ENCODE assay signal across 8 cellular contexts in the genomic region with DNA sequence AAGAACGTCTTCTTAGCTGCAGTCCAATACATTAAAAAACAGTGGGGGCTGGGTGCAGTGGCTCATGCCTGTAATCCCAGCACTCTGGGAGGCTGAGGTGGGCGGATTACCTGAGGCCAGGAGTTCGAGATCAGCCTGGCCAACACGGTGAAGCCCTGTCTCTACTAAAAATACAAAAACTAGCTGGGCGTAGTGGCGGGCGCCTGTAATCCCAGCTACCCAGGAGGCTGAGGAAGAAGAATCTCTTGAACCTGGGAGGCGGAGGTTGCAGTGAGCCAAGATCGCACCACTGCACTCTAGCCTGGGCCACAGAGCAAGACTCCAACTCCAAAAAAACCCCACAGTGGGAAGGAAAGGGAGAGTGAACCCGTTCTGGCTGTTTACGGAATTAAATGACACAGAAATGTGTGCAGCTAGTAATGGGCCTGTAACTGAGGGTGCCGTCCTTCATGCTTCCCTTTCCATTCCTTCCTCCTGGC. TPM values are rescaled to one million over a fixed set of nuclear protein-coding genes. Genes with fewer than 3 reads are reported as not detected.
A peak's percentile ranks its signal among the peaks of the same experiment; 100 is the strongest.
DNase-seq lines count a peak whose midpoint lies in the region; ATAC-seq and TF ChIP-seq lines count a peak whose summit lies in the region.
"Not testable (repeated sequence)": the region's sequence is repeated elsewhere in the genome, so short reads cannot be mapped to it uniquely, and the experiment has no call there.

No MANE protein-coding gene starts in this region.

- H3K4me3 Mint-ChIP-seq in CD4-positive, CD25-positive, alpha-beta regulatory T cell; activated CD4-positive, alpha-beta T cell treated with anti-CD3 and anti-CD28 coated beads for 36 hours; activated naive CD8-positive, alpha-beta T cell treated with anti-CD3 and anti-CD28 coated beads for 36 hours; natural killer cell treated with Interleukin-12 subunit alpha and Interleukin-12 subunit beta and Interleukin-15 and Interleukin-18, amount 100 ng/mL, for 72 hours; stimulated activated effector memory CD8-positive, alpha-beta T cell treated with anti-CD3 and anti-CD28 coated beads, Interleukin-12 subunit alpha, Interleukin-12 subunit beta, amount 100 ng/mL, for 72 hours: not testable (repeated sequence)

- CTCF ChIA-PET in activated CD4-positive, alpha-beta T cell treated with anti-CD3 and anti-CD28 coated beads for 36 hours (lab: Charles Lee) = interaction anchor here (0.9 kb wide), 1 partner anchor 15 kb away, joined by 3 read pairs; no protein-coding TSS in a partner anchor

- H3K36me3 Mint-ChIP-seq in CD4-positive, CD25-positive, alpha-beta regulatory T cell = peaks cover 73% of the 10 kb centered on the region
- peaks cover 58% of the 10 kb centered on the region for H3K36me3 Mint-ChIP-seq in activated CD4-positive, alpha-beta T cell treated with anti-CD3 and anti-CD28 coated beads for 36 hours (ENCODE audit: low read depth)
- H3K36me3 Mint-ChIP-seq in activated naive CD8-positive, alpha-beta T cell treated with anti-CD3 and anti-CD28 coated beads for 36 hours = peaks cover 27% of the 10 kb centered on the region
- H3K36me3 Mint-ChIP-seq in natural killer cell treated with Interleukin-12 subunit alpha and Interleukin-12 subunit beta and Interleukin-15 and Interleukin-18, amount 100 ng/mL, for 72 hours = peaks cover 43% of the 10 kb centered on the region
- peaks cover 96% of the 10 kb centered on the region for H3K36me3 Mint-ChIP-seq in stimulated activated effector memory CD8-positive, alpha-beta T cell treated with anti-CD3 and anti-CD28 coated beads, Interleukin-12 subunit alpha, Interleukin-12 subunit beta, amount 100 ng/mL, for 72 hours

- TF ChIP-seq POLR2A in uterus (IDR thresholded peaks at IDR 0.05) = not testable (repeated sequence)

- H3K27me3 Mint-ChIP-seq in CD4-positive, CD25-positive, alpha-beta regulatory T cell; activated CD4-positive, alpha-beta T cell treated with anti-CD3 and anti-CD28 coated beads for 36 hours; activated naive CD8-positive, alpha-beta T cell treated with anti-CD3 and anti-CD28 coated beads for 36 hours; natural killer cell treated with Interleukin-12 subunit alpha and Interleukin-12 subunit beta and Interleukin-15 and Interleukin-18, amount 100 ng/mL, for 72 hours: not testable (repeated sequence)

- H3K27ac ChIP-seq in CD4-positive, CD25-positive, alpha-beta regulatory T cell (ENCODE audit: insufficient read depth, low read length, poor library complexity, severe bottlenecking) = not testable (repeated sequence)
- H3K27ac ChIP-seq in epithelial cell of prostate (peak overlapping the region; percentile 39), liver (ENCODE audit: low read depth in 1 of 2, low read length in 2 of 2) (peak overlapping the region; percentile 83 to 97), uterus (peak overlapping the region; percentile 7 to 9)

- H3K36me3 ChIP-seq in CD4-positive, CD25-positive, alpha-beta regulatory T cell (ENCODE audit: control insufficient read depth, insufficient read depth, low read length) = peaks cover 99% of the 10 kb centered on the region
- peaks cover 3 to 31% (median 21%) of the 10 kb centered on the region in 4 donors for H3K36me3 ChIP-seq in liver (ENCODE audit: control insufficient read depth in 4 of 4, insufficient read depth in 3 of 4, low read depth in 1 of 4, low read length in 3 of 4)
- H3K36me3 ChIP-seq in uterus = not testable (repeated sequence)

- DNase-seq in CD4-positive, CD25-positive, alpha-beta regulatory T cell; activated CD4-positive, alpha-beta T cell treated with anti-CD3 and anti-CD28 coated beads for 36 hours; activated naive CD8-positive, alpha-beta T cell treated with anti-CD3 and anti-CD28 coated beads for 36 hours; epithelial cell of prostate (ENCODE audit: low read depth, low spot score); natural killer cell treated with Interleukin-12 subunit alpha and Interleukin-12 subunit beta and Interleukin-15 and Interleukin-18, amount 100 ng/mL, for 72 hours (ENCODE audit: low spot score); stimulated activated effector memory CD8-positive, alpha-beta T cell treated with anti-CD3 and anti-CD28 coated beads, Interleukin-12 subunit alpha, Interleukin-12 subunit beta, amount 100 ng/mL, for 72 hours (ENCODE audit: low spot score in 2 of 2); uterus: not testable (repeated sequence)

- ATAC-seq in CD4-positive, CD25-positive, alpha-beta regulatory T cell (ENCODE audit: low read depth in 2 of 2); activated CD4-positive, alpha-beta T cell treated with anti-CD3 and anti-CD28 coated beads for 36 hours; natural killer cell treated with Interleukin-12 subunit alpha and Interleukin-12 subunit beta and Interleukin-15 and Interleukin-18, amount 100 ng/mL, for 72 hours; stimulated activated effector memory CD8-positive, alpha-beta T cell treated with anti-CD3 and anti-CD28 coated beads, Interleukin-12 subunit alpha, Interleukin-12 subunit beta, amount 100 ng/mL, for 72 hours: not testable (repeated sequence)

- not testable (repeated sequence) for H3K9me3 ChIP-seq in CD4-positive, CD25-positive, alpha-beta regulatory T cell (ENCODE audit: control insufficient read depth in 2 of 2, low read length in 2 of 2); liver (ENCODE audit: control insufficient read depth in 4 of 4, low read length in 3 of 4); uterus

- H3K9me3 Mint-ChIP-seq in CD4-positive, CD25-positive, alpha-beta regulatory T cell; activated CD4-positive, alpha-beta T cell treated with anti-CD3 and anti-CD28 coated beads for 36 hours (ENCODE audit: low read depth); activated naive CD8-positive, alpha-beta T cell treated with anti-CD3 and anti-CD28 coated beads for 36 hours; natural killer cell treated with Interleukin-12 subunit alpha and Interleukin-12 subunit beta and Interleukin-15 and Interleukin-18, amount 100 ng/mL, for 72 hours; stimulated activated effector memory CD8-positive, alpha-beta T cell treated with anti-CD3 and anti-CD28 coated beads, Interleukin-12 subunit alpha, Interleukin-12 subunit beta, amount 100 ng/mL, for 72 hours: not testable (repeated sequence)

- intact Hi-C loops in activated CD4-positive, alpha-beta T cell treated with anti-CD3 and anti-CD28 coated beads for 36 hours (cut with DNase I, micrococcal nuclease); uterus (cut with DNase I; ENCODE audit: low total_unique reads): not testable (repeated sequence)

- H3K27me3 ChIP-seq in CD4-positive, CD25-positive, alpha-beta regulatory T cell (ENCODE audit: control insufficient read depth, insufficient read depth, low read length); liver (ENCODE audit: control insufficient read depth in 4 of 4, insufficient read depth in 4 of 4, low read length in 3 of 4); uterus: not testable (repeated sequence)

- TF ChIP-seq CTCF in liver (IDR thresholded peaks at IDR 0.05; ENCODE audit: low read depth, low read length, missing input control); uterus (IDR thresholded peaks at IDR 0.05): not testable (repeated sequence)

- H3K4me1 Mint-ChIP-seq in CD4-positive, CD25-positive, alpha-beta regulatory T cell = peaks cover 0 to 15% (median 10%) of the 10 kb centered on the region in 4 donors
- peaks cover 12% of the 10 kb centered on the region for H3K4me1 Mint-ChIP-seq in activated CD4-positive, alpha-beta T cell treated with anti-CD3 and anti-CD28 coated beads for 36 hours
- H3K4me1 Mint-ChIP-seq in activated naive CD8-positive, alpha-beta T cell treated with anti-CD3 and anti-CD28 coated beads for 36 hours = not testable (repeated sequence)
- peaks cover 17 to 23% of the 10 kb centered on the region in 2 donors for H3K4me1 Mint-ChIP-seq in natural killer cell treated with Interleukin-12 subunit alpha and Interleukin-12 subunit beta and Interleukin-15 and Interleukin-18, amount 100 ng/mL, for 72 hours (ENCODE audit: low read depth in 2 of 2)
- H3K4me1 Mint-ChIP-seq in stimulated activated effector memory CD8-positive, alpha-beta T cell treated with anti-CD3 and anti-CD28 coated beads, Interleukin-12 subunit alpha, Interleukin-12 subunit beta, amount 100 ng/mL, for 72 hours = peaks cover 27% of the 10 kb centered on the region

- not testable (repeated sequence) for H3K4me1 ChIP-seq in CD4-positive, CD25-positive, alpha-beta regulatory T cell (ENCODE audit: control insufficient read depth, insufficient read depth, low read length, poor library complexity, severe bottlenecking); uterus
- peaks cover 11 to 54% (median 45%) of the 10 kb centered on the region in 4 donors for H3K4me1 ChIP-seq in liver (ENCODE audit: control insufficient read depth in 4 of 4, insufficient read depth in 4 of 4, low read length in 3 of 4)

- H3K27ac Mint-ChIP-seq in CD4-positive, CD25-positive, alpha-beta regulatory T cell = peak overlapping the region in 2 of 3 donors; percentile 74 to 93
- H3K27ac Mint-ChIP-seq in activated CD4-positive, alpha-beta T cell treated with anti-CD3 and anti-CD28 coated beads for 36 hours = peak overlapping the region; percentile 81
- H3K27ac Mint-ChIP-seq in activated naive CD8-positive, alpha-beta T cell treated with anti-CD3 and anti-CD28 coated beads for 36 hours = peak overlapping the region; percentile 62
- peak overlapping the region; percentile 59 to 89 for H3K27ac Mint-ChIP-seq in natural killer cell treated with Interleukin-12 subunit alpha and Interleukin-12 subunit beta and Interleukin-15 and Interleukin-18, amount 100 ng/mL, for 72 hours
- peak overlapping the region; percentile 88 for H3K27ac Mint-ChIP-seq in stimulated activated effector memory CD8-positive, alpha-beta T cell treated with anti-CD3 and anti-CD28 coated beads, Interleukin-12 subunit alpha, Interleukin-12 subunit beta, amount 100 ng/mL, for 72 hours

- 81% methylated on average over 12 of the region's 12 CpGs for WGBS in liver

- POLR2A ChIA-PET in activated CD4-positive, alpha-beta T cell treated with anti-CD3 and anti-CD28 coated beads for 36 hours (lab: Charles Lee) = interaction anchor here (1.2 kb wide), 1 partner anchor 32 kb away, joined by 3 read pairs; no protein-coding TSS in a partner anchor

- H3K4me3 ChIP-seq in CD4-positive, CD25-positive, alpha-beta regulatory T cell (ENCODE audit: low read depth, low read length); liver (ENCODE audit: low read depth in 1 of 3, low read length in 3 of 3); uterus: not testable (repeated sequence)

- TF ChIP-seq RAD21 in liver (IDR thresholded peaks at IDR 0.05) = not testable (repeated sequence)

- peak overlapping the region in 1 of 2 donors; percentile 62 for H3K9ac ChIP-seq in liver (ENCODE audit: low read depth in 1 of 2, low read length in 2 of 2)

RNA-seq across cellular contexts. Expression of a gene that starts 35.7 kb away (rescaled TPM):
- total RNA-seq in CD4-positive, CD25-positive, alpha-beta regulatory T cell = 208 TPM
- polyA plus RNA-seq in CD4-positive, CD25-positive, alpha-beta regulatory T cell = 10 to 100 TPM; 13.7 to 21.6 (median 17.0) TPM
- total RNA-seq in activated CD4-positive, alpha-beta T cell treated with anti-CD3 and anti-CD28 coated beads for 36 hours = 10 to 100 TPM; 50.2 to 72.5 TPM
- total RNA-seq in activated naive CD8-positive, alpha-beta T cell treated with anti-CD3 and anti-CD28 coated beads for 36 hours = 10 to 100 TPM; 51.0 to 52.1 TPM
- total RNA-seq in liver (10 to 100 TPM; 16.5 to 19.8 TPM), uterus (10 to 100 TPM; 21.0 to 91.9 (median 42.2) TPM)
- polyA plus RNA-seq in liver = 1 to 10 TPM; 7.0 to 8.6 TPM
- 10 to 100 TPM; 63.9 to 76.0 TPM for total RNA-seq in natural killer cell treated with Interleukin-12 subunit alpha and Interleukin-12 subunit beta and Interleukin-15 and Interleukin-18, amount 100 ng/mL, for 72 hours

RNA-seq across cellular contexts. Expression of a gene that starts 42.8 kb away (rescaled TPM):
- 146 TPM for total RNA-seq in CD4-positive, CD25-positive, alpha-beta regulatory T cell
- 10 to 100 TPM; 32.5 to 44.6 (median 42.5) TPM for polyA plus RNA-seq in CD4-positive, CD25-positive, alpha-beta regulatory T cell
- total RNA-seq in activated CD4-positive, alpha-beta T cell treated with anti-CD3 and anti-CD28 coated beads for 36 hours = 100 to 1,000 TPM; 107 to 117 TPM
- 100 to 1,000 TPM; 115 to 117 TPM for total RNA-seq in activated naive CD8-positive, alpha-beta T cell treated with anti-CD3 and anti-CD28 coated beads for 36 hours
- 10 to 100 TPM in 1 of 2 donors, 1 to 10 TPM in 1; 5.8 to 17.3 TPM for total RNA-seq in liver
- 1 to 10 TPM; 2.5 to 3.0 TPM for polyA plus RNA-seq in liver
- 100 to 1,000 TPM in 1 of 2 donors, 10 to 100 TPM in 1; 95.0 to 151 TPM for total RNA-seq in natural killer cell treated with Interleukin-12 subunit alpha and Interleukin-12 subunit beta and Interleukin-15 and Interleukin-18, amount 100 ng/mL, for 72 hours
- 10 to 100 TPM; 23.8 to 53.4 (median 39.2) TPM for total RNA-seq in uterus
